29 cellular contexts compared by ENCODE assay signal in the genomic region with DNA sequence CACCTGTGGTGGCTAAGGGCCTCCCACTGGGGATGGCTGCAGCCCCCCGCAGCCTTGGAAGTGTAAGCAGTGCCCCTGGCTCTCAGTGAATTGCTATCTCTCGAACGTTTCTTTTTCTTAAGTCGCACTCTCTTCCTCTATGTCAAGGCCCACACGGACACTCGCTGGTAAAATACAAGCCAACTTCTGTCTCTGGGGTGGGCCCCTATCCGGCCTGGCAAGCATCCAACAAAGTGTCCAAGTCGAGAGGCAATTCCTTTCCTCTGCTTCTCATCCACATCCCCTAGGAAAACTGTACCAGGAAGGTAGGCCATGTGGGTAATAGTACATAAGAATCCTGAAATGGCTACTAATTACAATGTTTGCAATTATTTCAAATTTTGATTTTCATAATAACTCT.
"Had no signal": no experiment of that assay in that cellular context is flagged by ENCODE, and none has a peak within 500 bp of the region (broad histone marks: within the 10 kb centered on the region; RNA-seq: fewer than 3 reads in every experiment).

No MANE protein-coding gene starts in this region.

- H3K4me2 ChIP-seq: KMS-11 had no signal

- H3K4me3 Mint-ChIP-seq: activated CD8-positive, alpha-beta memory T cell treated with anti-CD3 and anti-CD28 coated beads, Interleukin-2, amount 10 ng/mL, durations not matched to agents 7 days and 5 days; activated naive CD8-positive, alpha-beta T cell treated with anti-CD3 and anti-CD28 coated beads, Interleukin-2, amount 50 U/mL, for 24 hours; activated T-cell treated with anti-CD3 and anti-CD28 coated beads, Interleukin-2, amount 50 U/mL, for 4 hours; central memory CD8-positive, alpha-beta T cell; T-helper 17 cell; WTC11 had no signal

- H3K9me3 ChIP-seq: ascending aorta, body of pancreas had no signal

- DNase-seq: activated CD4-positive, alpha-beta T cell treated with anti-CD3 and anti-CD28 coated beads for 48 hours; activated CD4-positive, alpha-beta T cell treated with anti-CD3 and anti-CD28 coated beads, Interleukin-2, amount 50 U/mL, for 4 hours; activated CD4-positive, CD25-positive, alpha-beta regulatory T cell treated with anti-CD3 and anti-CD28 coated beads, Interleukin-2, amount 50 U/mL, for 72 hours; activated CD8-positive, alpha-beta memory T cell treated with anti-CD3 and anti-CD28 coated beads, Interleukin-2, amount 10 ng/mL, durations not matched to agents 7 days and 5 days; activated effector memory CD4-positive, alpha-beta T cell treated with anti-CD3 and anti-CD28 coated beads, Interleukin-2, amount 50 U/mL, for 16 hours; activated naive CD4-positive, alpha-beta T cell treated with Interleukin-2 at 50 U/mL for 16 hours; activated naive CD8-positive, alpha-beta T cell treated with anti-CD3 and anti-CD28 coated beads, Interleukin-2, amount 50 U/mL, for 24 hours; activated T-cell treated with anti-CD3 and anti-CD28 coated beads, Interleukin-2, amount 50 U/mL, for 4 hours; amniotic stem cell; body of pancreas; NCI-H1092; NCI-H1417; NCI-H1930; NCI-H2107; NCI-H2171 treated with DMSO at 0.1 percent for 48 hours; NCI-H226; NCI-H526 treated with DMSO at 0.1 percent for 48 hours; NCI-H82; PC-3; SIG-M5; T-helper 17 cell; T-helper 9 cell had no signal

- H3K27ac ChIP-seq: ascending aorta, body of pancreas, KMS-11 had no signal

- H3K27ac Mint-ChIP-seq: activated CD8-positive, alpha-beta memory T cell treated with anti-CD3 and anti-CD28 coated beads, Interleukin-2, amount 10 ng/mL, durations not matched to agents 7 days and 5 days; activated naive CD4-positive, alpha-beta T cell treated with anti-CD3 and anti-CD28 coated beads, Interleukin-2, amount 50 U/mL, for 72 hours; activated naive CD8-positive, alpha-beta T cell treated with anti-CD3 and anti-CD28 coated beads, Interleukin-2, amount 50 U/mL, for 24 hours; T-helper 17 cell; WTC11 had no signal

- H3K9ac ChIP-seq: KMS-11 had no signal

- FAIRE-seq: bronchial epithelial cell, RCC 7860 had no signal

- H3K4me1 Mint-ChIP-seq: central memory CD8-positive, alpha-beta T cell had no signal

- H3K36me3 Mint-ChIP-seq: activated CD8-positive, alpha-beta memory T cell treated with anti-CD3 and anti-CD28 coated beads, Interleukin-2, amount 10 ng/mL, durations not matched to agents 7 days and 5 days; activated naive CD4-positive, alpha-beta T cell treated with anti-CD3 and anti-CD28 coated beads, Interleukin-2, amount 50 U/mL, for 72 hours; WTC11 had no signal

- H3K4me3 ChIP-seq: ascending aorta, body of pancreas had no signal

- H3K27me3 ChIP-seq: ascending aorta, body of pancreas had no signal

- ATAC-seq: activated CD8-positive, alpha-beta memory T cell treated with anti-CD3 and anti-CD28 coated beads, Interleukin-2, amount 10 ng/mL, durations not matched to agents 7 days and 5 days; activated naive CD4-positive, alpha-beta T cell treated with anti-CD3 and anti-CD28 coated beads, Interleukin-2, amount 50 U/mL, for 72 hours; activated naive CD8-positive, alpha-beta T cell treated with anti-CD3 and anti-CD28 coated beads, Interleukin-2, amount 50 U/mL, for 24 hours; activated T-cell treated with anti-CD3 and anti-CD28 coated beads, Interleukin-2, amount 50 U/mL, for 4 hours; body of pancreas; PC-3; T-helper 17 cell; WTC11 had no signal

- H3K9me3 Mint-ChIP-seq: activated naive CD4-positive, alpha-beta T cell treated with anti-CD3 and anti-CD28 coated beads, Interleukin-2, amount 50 U/mL, for 72 hours; activated naive CD8-positive, alpha-beta T cell treated with anti-CD3 and anti-CD28 coated beads, Interleukin-2, amount 50 U/mL, for 24 hours; activated T-cell treated with anti-CD3 and anti-CD28 coated beads, Interleukin-2, amount 50 U/mL, for 4 hours; central memory CD8-positive, alpha-beta T cell; WTC11 had no signal

- H3K4me1 ChIP-seq: ascending aorta, body of pancreas had no signal

- H3K36me3 ChIP-seq: ascending aorta had no signal
